In the genomic region with DNA sequence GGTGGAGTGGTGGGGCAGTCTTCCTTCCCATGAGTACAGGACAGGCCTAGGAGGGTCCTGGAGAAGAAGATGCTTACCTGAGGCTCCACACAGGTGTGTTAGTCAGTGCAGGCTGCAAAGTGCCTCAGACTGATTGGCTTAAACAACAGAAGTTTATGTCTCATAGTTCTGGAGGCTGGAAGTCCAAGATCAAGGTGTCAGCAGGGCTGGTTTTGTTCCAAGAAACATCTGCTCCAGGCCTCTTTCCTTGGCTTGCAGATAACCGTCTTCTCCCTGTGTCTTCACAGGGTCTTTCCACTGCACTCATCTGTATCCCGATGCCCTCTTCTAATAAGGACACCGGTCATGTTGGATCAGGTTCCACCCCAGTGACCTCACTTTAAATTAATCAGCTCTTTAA, we compare ENCODE assay signal across 26 cellular contexts.
"Had no signal": no experiment of that assay in that cellular context is flagged by ENCODE, and none has a peak within 500 bp of the region (broad histone marks: within the 10 kb centered on the region; RNA-seq: fewer than 3 reads in every experiment).

No MANE protein-coding gene starts in this region.

- H3K4me3 Mint-ChIP-seq: naive thymus-derived CD8-positive, alpha-beta T cell; natural killer cell treated with Interleukin-12 subunit alpha and Interleukin-12 subunit beta and Interleukin-15 and Interleukin-18, amount 100 ng/mL, for 72 hours; nephron progenitor cell; neural crest cell; stimulated activated effector memory CD8-positive, alpha-beta T cell treated with anti-CD3 and anti-CD28 coated beads, Interleukin-12 subunit alpha, Interleukin-12 subunit beta, amount 100 ng/mL, for 72 hours; stimulated activated naive B cell treated with anti-CD40 and anti-IgM and Interleukin-4, amounts not matched to agents 10 μg/mL and 1 μg/mL and 100 μg/mL, for 72 hours; stimulated activated naive CD8-positive, alpha-beta T cell treated with anti-CD3 and anti-CD28 coated beads, Interleukin-15, Interleukin-2, amounts not matched to agents 100 ng/mL and 50 ng/mL, for 24 hours had no signal

- H3K9me3 Mint-ChIP-seq: natural killer cell treated with Interleukin-12 subunit alpha and Interleukin-12 subunit beta and Interleukin-15 and Interleukin-18, amount 100 ng/mL, for 72 hours; stimulated activated effector memory CD8-positive, alpha-beta T cell treated with anti-CD3 and anti-CD28 coated beads, Interleukin-12 subunit alpha, Interleukin-12 subunit beta, amount 100 ng/mL, for 72 hours; stimulated activated naive CD8-positive, alpha-beta T cell treated with anti-CD3 and anti-CD28 coated beads, Interleukin-15, Interleukin-2, amounts not matched to agents 100 ng/mL and 50 ng/mL, for 24 hours had no signal

- H3K9me3 ChIP-seq: neutrophil, pancreas, right lobe of liver, sigmoid colon, stomach, thoracic aorta, thyroid gland, upper lobe of left lung had no signal

- H3K27me3 ChIP-seq: neutrophil, pancreas, right lobe of liver, sigmoid colon, stomach, thyroid gland, tibial nerve, upper lobe of left lung had no signal

- H3K27ac ChIP-seq: neutrophil, pancreas, psoas muscle, thyroid gland, tibial nerve, upper lobe of left lung had no signal

- H3K36me3 Mint-ChIP-seq: natural killer cell treated with Interleukin-12 subunit alpha and Interleukin-12 subunit beta and Interleukin-15 and Interleukin-18, amount 100 ng/mL, for 72 hours; stimulated activated effector memory CD8-positive, alpha-beta T cell treated with anti-CD3 and anti-CD28 coated beads, Interleukin-12 subunit alpha, Interleukin-12 subunit beta, amount 100 ng/mL, for 72 hours had no signal

- FAIRE-seq: pancreas, small intestine, urothelium cell line had no signal

- ATAC-seq: naive thymus-derived CD8-positive, alpha-beta T cell; natural killer cell treated with Interleukin-12 subunit alpha and Interleukin-12 subunit beta and Interleukin-15 and Interleukin-18, amount 100 ng/mL, for 72 hours; stimulated activated effector memory CD8-positive, alpha-beta T cell treated with anti-CD3 and anti-CD28 coated beads, Interleukin-12 subunit alpha, Interleukin-12 subunit beta, amount 100 ng/mL, for 72 hours; stimulated activated naive B cell treated with anti-CD40 and anti-IgM and Interleukin-4, amounts not matched to agents 10 μg/mL and 1 μg/mL and 100 μg/mL, for 72 hours had no signal

- H3K4me1 Mint-ChIP-seq: naive thymus-derived CD8-positive, alpha-beta T cell; stimulated activated effector memory CD8-positive, alpha-beta T cell treated with anti-CD3 and anti-CD28 coated beads, Interleukin-12 subunit alpha, Interleukin-12 subunit beta, amount 100 ng/mL, for 72 hours; stimulated activated naive B cell treated with anti-CD40 and anti-IgM and Interleukin-4, amounts not matched to agents 10 μg/mL and 1 μg/mL and 100 μg/mL, for 72 hours had no signal

- H3K4me3 ChIP-seq: pancreas, psoas muscle, right lobe of liver, sigmoid colon, stomach, thoracic aorta, thyroid gland, tibial nerve, upper lobe of left lung had no signal

- H3K36me3 ChIP-seq: neutrophil, pancreas, right lobe of liver, sigmoid colon, stomach, thoracic aorta, thyroid gland, tibial nerve, upper lobe of left lung had no signal

- DNase-seq: naive thymus-derived CD8-positive, alpha-beta T cell; nephron progenitor cell; nucleus accumbens; pancreas; psoas muscle; sigmoid colon; stimulated activated CD4-positive, alpha-beta T cell treated with anti-CD3 and anti-CD28 coated beads, Interleukin-15, amount 100 ng/mL, for 24 hours; stimulated activated CD4-positive, alpha-beta T cell treated with anti-CD3 and anti-CD28 coated beads, Interleukin-2, amount 100 ng/mL, for 24 hours; stimulated activated CD4-positive, alpha-beta T cell treated with anti-CD3 and anti-CD28 coated beads, Interleukin-2, amount 100 ng/mL, for 48 hours; stimulated activated CD4-positive, alpha-beta T cell treated with anti-CD3 and anti-CD28 coated beads, Interleukin-4, amount 100 ng/mL, for 24 hours; stimulated activated naive B cell treated with anti-CD40 and anti-IgM and Interleukin-4, amounts not matched to agents 10 μg/mL and 1 μg/mL and 100 μg/mL, for 72 hours; stimulated activated naive CD4-positive, alpha-beta T cell treated with Interleukin-2 at 50 U/mL for 16 hours; trophoblast cell had no signal

- H3K27ac Mint-ChIP-seq: naive thymus-derived CD8-positive, alpha-beta T cell; natural killer cell treated with Interleukin-12 subunit alpha and Interleukin-12 subunit beta and Interleukin-15 and Interleukin-18, amount 100 ng/mL, for 72 hours; nephron progenitor cell; stimulated activated effector memory CD8-positive, alpha-beta T cell treated with anti-CD3 and anti-CD28 coated beads, Interleukin-12 subunit alpha, Interleukin-12 subunit beta, amount 100 ng/mL, for 72 hours; stimulated activated naive B cell treated with anti-CD40 and anti-IgM and Interleukin-4, amounts not matched to agents 10 μg/mL and 1 μg/mL and 100 μg/mL, for 72 hours; stimulated activated naive CD8-positive, alpha-beta T cell treated with anti-CD3 and anti-CD28 coated beads, Interleukin-15, Interleukin-2, amounts not matched to agents 100 ng/mL and 50 ng/mL, for 24 hours had no signal

- H3K4me1 ChIP-seq: pancreas, psoas muscle, upper lobe of left lung had no signal
